In genomic region chr2:171146633-171147032, GRCh38 we compare ENCODE assay signal across 1 cellular context.
TF ChIP-seq lines count a peak whose summit lies in the region.

No MANE protein-coding gene starts in this region.

TF ChIP-seq in HepG2, 621 proteins besides CTCF, POLR2A, EP300 and RAD21:
- TF ChIP-seq ZBTB40 (IDR thresholded peaks at IDR 0.05) (0 out of 2 replicates have a peak, but pooled peaks have one; percentile 6), ZBTB40 (CRISPR knock-in tag; IDR thresholded peaks at IDR 0.05) (no peak), PBX3 (CRISPR knock-in tag; IDR thresholded peaks at IDR 0.05; ENCODE audit: borderline replicate concordance) (no peak)
